10 cellular contexts compared by ENCODE assay signal in the genomic region with DNA sequence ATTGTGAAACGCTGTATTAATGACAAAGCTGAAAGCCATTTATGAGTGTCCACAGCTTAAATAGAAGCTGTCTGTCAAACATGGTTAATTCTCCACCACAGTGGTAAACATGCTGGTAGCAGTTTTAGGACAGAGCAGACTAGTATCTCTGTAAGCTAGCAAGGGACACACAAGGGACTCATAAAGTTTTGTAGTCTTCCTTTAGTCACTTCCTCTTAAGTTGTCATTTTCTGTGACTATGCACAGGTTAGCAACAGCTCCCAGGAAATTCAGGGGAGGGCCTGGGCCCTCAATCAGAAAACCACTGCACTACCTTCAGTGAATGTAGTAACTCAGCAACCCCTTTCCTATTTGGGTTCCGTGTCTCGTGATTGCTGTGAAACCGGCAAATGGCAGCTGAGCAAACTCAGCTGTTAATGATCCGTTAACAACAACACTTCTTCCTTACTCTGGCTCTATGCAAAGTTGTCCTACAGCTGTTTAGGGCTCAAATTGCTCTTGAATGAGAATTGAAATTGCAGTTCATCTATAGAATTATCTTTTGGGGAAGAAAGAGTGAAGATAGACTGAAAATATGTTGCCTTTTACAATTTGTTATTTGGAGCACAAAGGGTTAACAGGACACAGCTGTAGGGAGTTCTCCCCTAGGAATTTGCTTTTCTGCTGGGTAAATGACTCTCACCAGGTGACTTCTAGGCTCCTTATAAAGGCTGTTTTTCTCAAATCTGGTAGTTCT. TPM values are rescaled to one million over a fixed set of nuclear protein-coding genes. Genes with fewer than 3 reads are reported as not detected.
A peak's percentile ranks its signal among the peaks of the same experiment; 100 is the strongest.
DNase-seq lines count a peak whose midpoint lies in the region; ATAC-seq and TF ChIP-seq lines count a peak whose summit lies in the region.
"Had no signal": no experiment of that assay in that cellular context is flagged by ENCODE, and none has a peak within 500 bp of the region (broad histone marks: within the 10 kb centered on the region; RNA-seq: fewer than 3 reads in every experiment).

A gene (plus strand): TSS at position 731 of the 736 bp plus-strand sequence.

- ATAC-seq in GM19452 (IDR thresholded peaks at IDR 0.05; ENCODE audit: unreplicated experiment) (peak; percentile 51), HG03460 (IDR thresholded peaks at IDR 0.05; ENCODE audit: unreplicated experiment) (peak; percentile 56), heart right ventricle (no peak)

- H3K9me3 ChIP-seq in prostate gland = no peaks in the 10 kb centered on the region
- H3K9me3 ChIP-seq in heart right ventricle = no peaks in the 10 kb centered on the region

- no peak within 1 kb of the TSS for H3K4me3 ChIP-seq in prostate gland
- H3K4me3 ChIP-seq in heart right ventricle = no peak within 1 kb of the TSS

- H3K27me3 ChIP-seq in prostate gland (replicated peaks; ENCODE audit: insufficient read depth) (no peaks in the 10 kb centered on the region), heart right ventricle (no peaks in the 10 kb centered on the region)

- H3K36me3 ChIP-seq in prostate gland (no peaks in the 10 kb centered on the region), heart right ventricle (no peaks in the 10 kb centered on the region)

- TF ChIP-seq CTCF in prostate gland (IDR thresholded peaks at IDR 0.05) = no peak
- no peak for TF ChIP-seq CTCF in heart right ventricle (IDR thresholded peaks at IDR 0.05)

- intact Hi-C loops in prostate gland (cut with DNase I) = no loop called here
- intact Hi-C loops in heart right ventricle (cut with DNase I) = no loop called here

- DNase-seq in NCI-H748 treated with DMSO at 0.1 percent for 48 hours (lab: John Stamatoyannopoulos, UW) (peak; percentile 93), prostate gland (ENCODE audit: low spot score) (peak; percentile 16), cortex of kidney (lab: John Stamatoyannopoulos, UW) (no peak), OCI-M2 (lab: John Stamatoyannopoulos, UW; ENCODE audit: unreplicated experiment) (no peak), germinal center (ENCODE audit: low spot score) (no peak), heart right ventricle (no peak)
- DNase-seq: effector CD4-positive, alpha-beta T cell; naive B cell had no signal

- H3K4me1 ChIP-seq in prostate gland (replicated peaks) (peaks cover 5% of the 10 kb centered on the region), heart right ventricle (peaks cover 0 to 10% (median 0%) of the 10 kb centered on the region in 9 donors)

- 11% methylated on average over 5 of the region's 5 CpGs for WGBS in prostate gland
- WGBS in heart right ventricle, 2 donors = 34 to 38% methylated on average over 5 of the region's 5 CpGs

- no peak for TF ChIP-seq POLR2A in prostate gland (IDR thresholded peaks at IDR 0.05)

- H3K27ac ChIP-seq in prostate gland (peak within 1 kb of the TSS; percentile 40 to 64), heart right ventricle (no peak within 1 kb of the TSS)

RNA-seq across cellular contexts. Expression of the gene that starts here (rescaled TPM):
- total RNA-seq in prostate gland = under 1 TPM in 1 of 2 donors, not detected in 1; 0.32 TPM
- total RNA-seq in heart right ventricle = not detected
- not detected for polyA plus RNA-seq in heart right ventricle

Comparison
In these comparisons a context has a peak if more than half of its experiments do, and no peak if none do; other contexts are left out.
1. Peak in DNase-seq and H3K27ac ChIP-seq in prostate gland; RNA of the gene not detected or under 1 TPM.
2. ATAC-seq: peak in GM19452 (single experiment) and HG03460 (single experiment); none in heart right ventricle (0 of 8).